In genomic region chr17:36720131-36720530, GRCh38 we compare ENCODE assay signal across 15 cellular contexts.
"Had no signal": no experiment of that assay in that cellular context is flagged by ENCODE, and none has a peak within 500 bp of the region (broad histone marks: within the 10 kb centered on the region; RNA-seq: fewer than 3 reads in every experiment).

No MANE protein-coding gene starts in this region.

- H3K27me3 Mint-ChIP-seq: activated naive CD4-positive, alpha-beta T cell treated with anti-CD3 and anti-CD28 coated beads, Interleukin-2, amount 50 U/mL, for 24 hours; activated T-cell treated with anti-CD3 and anti-CD28 coated beads, Interleukin-2, amount 50 U/mL, for 24 hours had no signal

- ATAC-seq: activated CD8-positive, alpha-beta T cell treated with anti-CD3 and anti-CD28 coated beads, Interleukin-2, amount 10 ng/mL, durations not matched to agents 7 days and 5 days; esophagus mucosa; gastroesophageal sphincter; natural killer cell; pancreas; sciatic nerve had no signal

- DNase-seq: activated CD4-positive, alpha-beta T cell treated with anti-CD3 and anti-CD28 coated beads for 4 hours; activated CD8-positive, alpha-beta T cell treated with anti-CD3 and anti-CD28 coated beads, Interleukin-2, amount 10 ng/mL, durations not matched to agents 7 days and 5 days; activated effector memory CD4-positive, alpha-beta T cell treated with Interleukin-2 at 50 U/mL for 16 hours; activated T-cell treated with anti-CD3 and anti-CD28 coated beads, Interleukin-2, amount 50 U/mL, for 24 hours; amniotic stem cell; effector CD8-positive, alpha-beta T cell; natural killer cell; pancreas; stimulated activated CD4-positive, alpha-beta T cell treated with anti-CD3 and anti-CD28 coated beads, Interleukin-4, amount 100 ng/mL, for 1 hour; stomach had no signal

- H3K27ac Mint-ChIP-seq: type B pancreatic cell had no signal

- H3K9me3 Mint-ChIP-seq: activated naive CD4-positive, alpha-beta T cell treated with anti-CD3 and anti-CD28 coated beads, Interleukin-2, amount 50 U/mL, for 24 hours; activated T-cell treated with anti-CD3 and anti-CD28 coated beads, Interleukin-2, amount 50 U/mL, for 24 hours; type B pancreatic cell had no signal

- H3K36me3 Mint-ChIP-seq: natural killer cell, type B pancreatic cell had no signal

- H3K4me3 Mint-ChIP-seq: activated CD8-positive, alpha-beta T cell treated with anti-CD3 and anti-CD28 coated beads, Interleukin-2, amount 10 ng/mL, durations not matched to agents 7 days and 5 days; activated T-cell treated with anti-CD3 and anti-CD28 coated beads, Interleukin-2, amount 50 U/mL, for 24 hours had no signal
